In genomic region chr11:109264128-109264527, GRCh38 we compare ENCODE assay signal across 26 cellular contexts.
"Had no signal": no experiment of that assay in that cellular context is flagged by ENCODE, and none has a peak within 500 bp of the region (broad histone marks: within the 10 kb centered on the region; RNA-seq: fewer than 3 reads in every experiment).

No MANE protein-coding gene starts in this region.

- H3K36me3 Mint-ChIP-seq: activated naive CD4-positive, alpha-beta T cell treated with anti-CD3 and anti-CD28 coated beads, Interleukin-2, amount 10 ng/mL, durations not matched to agents 7 days and 5 days; stimulated activated memory B cell treated with anti-CD40 and anti-IgM and Interleukin-4, amounts not matched to agents 10 μg/mL and 1 μg/mL and 100 μg/mL, for 72 hours had no signal

- H3K4me3 Mint-ChIP-seq: activated CD4-positive, alpha-beta memory T cell treated with anti-CD3 and anti-CD28 coated beads, Interleukin-2, amount 10 ng/mL, durations not matched to agents 7 days and 5 days; activated CD4-positive, alpha-beta T cell treated with anti-CD3 and anti-CD28 coated beads, Interleukin-2, amount 10 ng/mL, durations not matched to agents 24 days and 14 days; activated naive CD4-positive, alpha-beta T cell treated with anti-CD3 and anti-CD28 coated beads, Interleukin-2, amount 10 ng/mL, durations not matched to agents 7 days and 5 days; activated naive CD8-positive, alpha-beta T cell treated with anti-CD3 and anti-CD28 coated beads, Interleukin-2, amount 50 U/mL, for 24 hours; activated T-cell treated with anti-CD3 and anti-CD28 coated beads, Interleukin-2, amount 50 U/mL, for 72 hours; endodermal cell; nephron; stimulated activated memory B cell treated with anti-CD40 and anti-IgM and Interleukin-4, amounts not matched to agents 10 μg/mL and 1 μg/mL and 100 μg/mL, for 72 hours had no signal

- ATAC-seq: activated CD4-positive, CD25-positive, alpha-beta regulatory T cell treated with anti-CD3 and anti-CD28 coated beads, Interleukin-2, amount 50 U/mL, for 24 hours; activated naive CD8-positive, alpha-beta T cell treated with anti-CD3 and anti-CD28 coated beads, Interleukin-2, amount 50 U/mL, for 24 hours; activated T-cell treated with anti-CD3 and anti-CD28 coated beads, Interleukin-2, amount 50 U/mL, for 72 hours; gastrocnemius medialis; left colon; right lobe of liver; stimulated activated memory B cell treated with anti-CD40 and anti-IgM and Interleukin-4, amounts not matched to agents 10 μg/mL and 1 μg/mL and 100 μg/mL, for 72 hours had no signal

- H3K79me2 ChIP-seq: parathyroid adenoma had no signal

- H3K27me3 Mint-ChIP-seq: activated CD4-positive, alpha-beta memory T cell treated with anti-CD3 and anti-CD28 coated beads, Interleukin-2, amount 10 ng/mL, durations not matched to agents 7 days and 5 days; activated CD4-positive, alpha-beta T cell treated with anti-CD3 and anti-CD28 coated beads, Interleukin-2, amount 10 ng/mL, durations not matched to agents 24 days and 14 days; activated naive CD4-positive, alpha-beta T cell treated with anti-CD3 and anti-CD28 coated beads, Interleukin-2, amount 10 ng/mL, durations not matched to agents 7 days and 5 days; activated naive CD8-positive, alpha-beta T cell treated with anti-CD3 and anti-CD28 coated beads, Interleukin-2, amount 50 U/mL, for 24 hours; stimulated activated memory B cell treated with anti-CD40 and anti-IgM and Interleukin-4, amounts not matched to agents 10 μg/mL and 1 μg/mL and 100 μg/mL, for 72 hours had no signal

- H3K4me3 ChIP-seq: esophagus squamous epithelium, gastrocnemius medialis, right lobe of liver, testis, uterus had no signal

- H3K27me3 ChIP-seq: esophagus squamous epithelium, gastrocnemius medialis, neutrophil, right lobe of liver, testis, uterus had no signal

- H3K27ac Mint-ChIP-seq: activated CD4-positive, alpha-beta memory T cell treated with anti-CD3 and anti-CD28 coated beads, Interleukin-2, amount 10 ng/mL, durations not matched to agents 7 days and 5 days; activated CD4-positive, alpha-beta T cell treated with anti-CD3 and anti-CD28 coated beads, Interleukin-2, amount 10 ng/mL, durations not matched to agents 24 days and 14 days; activated naive CD4-positive, alpha-beta T cell treated with anti-CD3 and anti-CD28 coated beads, Interleukin-2, amount 10 ng/mL, durations not matched to agents 7 days and 5 days; activated naive CD8-positive, alpha-beta T cell treated with anti-CD3 and anti-CD28 coated beads, Interleukin-2, amount 50 U/mL, for 24 hours; activated T-cell treated with anti-CD3 and anti-CD28 coated beads, Interleukin-2, amount 50 U/mL, for 72 hours; endodermal cell; nephron; stimulated activated memory B cell treated with anti-CD40 and anti-IgM and Interleukin-4, amounts not matched to agents 10 μg/mL and 1 μg/mL and 100 μg/mL, for 72 hours had no signal

- H2AFZ ChIP-seq: parathyroid adenoma had no signal

- H3K4me1 ChIP-seq: gastrocnemius medialis, parathyroid adenoma, right lobe of liver, testis, uterus had no signal

- H3K9me3 ChIP-seq: neutrophil, right lobe of liver, testis had no signal

- H3K27ac ChIP-seq: esophagus squamous epithelium, gastrocnemius medialis, neutrophil, parathyroid adenoma, right lobe of liver, testis, uterus, VCaP had no signal

- H3K36me3 ChIP-seq: esophagus squamous epithelium, gastrocnemius medialis, neutrophil, right lobe of liver, uterus had no signal

- H3K9ac ChIP-seq: parathyroid adenoma had no signal

- H3K4me1 Mint-ChIP-seq: activated CD4-positive, alpha-beta memory T cell treated with anti-CD3 and anti-CD28 coated beads, Interleukin-2, amount 10 ng/mL, durations not matched to agents 7 days and 5 days; activated CD4-positive, alpha-beta T cell treated with anti-CD3 and anti-CD28 coated beads, Interleukin-2, amount 10 ng/mL, durations not matched to agents 24 days and 14 days; activated naive CD4-positive, alpha-beta T cell treated with anti-CD3 and anti-CD28 coated beads, Interleukin-2, amount 10 ng/mL, durations not matched to agents 7 days and 5 days; activated naive CD8-positive, alpha-beta T cell treated with anti-CD3 and anti-CD28 coated beads, Interleukin-2, amount 50 U/mL, for 24 hours; endodermal cell; nephron; stimulated activated memory B cell treated with anti-CD40 and anti-IgM and Interleukin-4, amounts not matched to agents 10 μg/mL and 1 μg/mL and 100 μg/mL, for 72 hours had no signal

- DNase-seq: activated CD4-positive, alpha-beta memory T cell treated with anti-CD3 and anti-CD28 coated beads, Interleukin-2, amount 10 ng/mL, durations not matched to agents 7 days and 5 days; activated CD4-positive, alpha-beta T cell treated with anti-CD3 and anti-CD28 coated beads, Interleukin-2, amount 10 ng/mL, durations not matched to agents 24 days and 14 days; activated effector memory CD4-positive, alpha-beta T cell treated with Interleukin-2 at 50 U/mL for 16 hours; activated naive CD4-positive, alpha-beta T cell treated with anti-CD3 and anti-CD28 coated beads, Interleukin-2, amount 10 ng/mL, durations not matched to agents 7 days and 5 days; activated naive CD8-positive, alpha-beta T cell treated with anti-CD3 and anti-CD28 coated beads, Interleukin-2, amount 50 U/mL, for 24 hours; activated T-cell treated with anti-CD3 and anti-CD28 coated beads, Interleukin-2, amount 50 U/mL, for 72 hours; cortex of kidney; endodermal cell; esophagus squamous epithelium; gastrocnemius medialis; head of caudate nucleus; islet precursor cell; left colon; mesenchymal stem cell; right lobe of liver; small intestine; stimulated activated CD4-positive, alpha-beta T cell treated with anti-CD3 and anti-CD28 coated beads, Interleukin-2, amount 100 ng/mL, for 24 hours; testis; trophoblast cell; uterus had no signal
